In genomic region chr2:46815121-46815802, GRCh38 we compare ENCODE assay signal across 1 cellular context.
A peak's percentile ranks its signal among the peaks of the same experiment; 100 is the strongest.
TF ChIP-seq lines count a peak whose summit lies in the region.

No MANE protein-coding gene starts in this region.

TF ChIP-seq in K562, 482 proteins besides CTCF, POLR2A, EP300 and RAD21 (continued from another document):
- TF ChIP-seq ZNF318 (IDR thresholded peaks at IDR 0.05; ENCODE audit: borderline replicate concordance in 1 of 2, low read depth in 1 of 2) (no peak), HNRNPK (IDR thresholded peaks at IDR 0.05; ENCODE audit: low read depth, low read length, poor library complexity, severe bottlenecking) (no peak), SP1 (CRISPR knock-in tag; IDR thresholded peaks at IDR 0.05) (no peak), THRA (IDR thresholded peaks at IDR 0.05) (peak; percentile 38; the same call in 1 of the 2 replicates), ZNF696 (CRISPR knock-in tag; conservative IDR thresholded peaks at IDR 0.05) (no peak), HEY1 (CRISPR knock-in tag; IDR thresholded peaks at IDR 0.05; ENCODE audit: borderline replicate concordance) (no peak), RERE (CRISPR knock-in tag; IDR thresholded peaks at IDR 0.05; ENCODE audit: borderline replicate concordance) (no peak), LCOR (CRISPR knock-in tag; IDR thresholded peaks at IDR 0.05) (no peak), ZFP36 (IDR thresholded peaks at IDR 0.05; ENCODE audit: low read depth, low read length, partially characterized antibody) (no peak), ARID2 (IDR thresholded peaks at IDR 0.05) (no peak), CTBP1 (IDR thresholded peaks at IDR 0.05; ENCODE audit: borderline replicate concordance) (peak; percentile 37; the same call in 1 of the 2 replicates), THAP7 (CRISPR knock-in tag; IDR thresholded peaks at IDR 0.05) (no peak), USF2 (CRISPR knock-in tag; IDR thresholded peaks at IDR 0.05) (peak; percentile 50), GABPB1 (CRISPR knock-in tag; IDR thresholded peaks at IDR 0.05) (no peak), CHAMP1 (IDR thresholded peaks at IDR 0.05) (no peak), ZNF232 (CRISPR knock-in tag; IDR thresholded peaks at IDR 0.05) (no peak), RNF2 (IDR thresholded peaks at IDR 0.05) (no peak), RREB1 (CRISPR knock-in tag; IDR thresholded peaks at IDR 0.05) (no peak), FOXO4 (CRISPR knock-in tag; IDR thresholded peaks at IDR 0.05) (no peak), E2F4 (CRISPR knock-in tag; IDR thresholded peaks at IDR 0.05; ENCODE audit: low read depth) (no peak), ILF3 (IDR thresholded peaks at IDR 0.05; ENCODE audit: borderline replicate concordance) (no peak)
